Comparison of ENCODE assay signal across 8 cellular contexts in the genomic region with DNA sequence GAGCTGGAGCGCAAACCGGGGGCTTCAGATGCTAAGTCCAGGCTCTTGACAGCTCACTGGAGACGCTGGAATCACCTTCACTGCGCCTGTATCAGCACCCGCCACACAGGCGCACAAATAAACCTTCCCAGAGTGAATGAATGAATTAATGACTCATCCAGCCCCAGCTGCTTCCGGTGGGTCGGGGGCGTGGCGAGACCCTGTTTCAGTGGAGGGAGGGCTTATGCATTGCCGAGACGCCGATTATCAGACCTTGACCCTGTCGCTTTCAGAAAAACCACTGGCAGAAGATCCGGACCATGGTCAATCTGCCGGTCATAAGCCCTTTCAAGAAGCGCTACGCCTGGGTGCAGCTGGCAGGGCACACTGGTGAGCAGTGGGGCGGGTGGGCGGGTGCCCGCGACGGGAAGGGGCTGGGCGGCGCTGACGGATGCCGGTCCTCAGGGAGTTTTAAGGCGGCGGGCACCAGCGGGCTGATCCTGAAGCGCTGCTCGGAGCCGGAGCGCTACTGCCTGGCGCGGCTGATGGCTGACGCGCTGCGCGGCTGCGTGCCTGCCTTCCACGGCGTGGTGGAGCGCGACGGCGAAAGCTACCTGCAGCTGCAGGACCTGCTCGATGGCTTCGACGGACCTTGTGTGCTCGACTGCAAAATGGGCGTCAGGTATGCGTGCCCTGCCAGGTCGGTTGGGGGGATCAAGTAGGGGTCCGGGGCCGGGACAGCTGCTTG. TPM values are rescaled to one million over a fixed set of nuclear protein-coding genes. Genes with fewer than 3 reads are reported as not detected.
A peak's percentile ranks its signal among the peaks of the same experiment; 100 is the strongest.
DNase-seq lines count a peak whose midpoint lies in the region; ATAC-seq and FAIRE-seq lines count a peak whose summit lies in the region.
"Had no signal": no experiment of that assay in that cellular context is flagged by ENCODE, and none has a peak within 500 bp of the region (broad histone marks: within the 10 kb centered on the region; RNA-seq: fewer than 3 reads in every experiment).

No MANE protein-coding gene starts in this region.

- H3K4me3 Mint-ChIP-seq in activated CD8-positive, alpha-beta memory T cell treated with anti-CD3 and anti-CD28 coated beads, Interleukin-2, amount 10 ng/mL, durations not matched to agents 7 days and 5 days, result peak overlapping the region; percentile 44

- peaks cover 88% of the 10 kb centered on the region for H3K27me3 Mint-ChIP-seq in activated CD8-positive, alpha-beta memory T cell treated with anti-CD3 and anti-CD28 coated beads, Interleukin-2, amount 10 ng/mL, durations not matched to agents 7 days and 5 days

- peak; percentile 41 for ATAC-seq in HG02981 (IDR thresholded peaks at IDR 0.05; ENCODE audit: unreplicated experiment)
- peak; percentile 50 for ATAC-seq in activated CD8-positive, alpha-beta memory T cell treated with anti-CD3 and anti-CD28 coated beads, Interleukin-2, amount 10 ng/mL, durations not matched to agents 7 days and 5 days
- peak; percentile 32 to 48 for ATAC-seq in right cardiac atrium

- WGBS in right cardiac atrium, result 7% methylated on average over 56 of the region's 56 CpGs

- no peak for FAIRE-seq in urothelium cell line (lab: Jason Lieb, UNC)

- H3K4me3 ChIP-seq in right cardiac atrium (ENCODE audit: low read length), result peak overlapping the region; percentile 2
- H3K4me3 ChIP-seq: lung had no signal

- H3K9me3 Mint-ChIP-seq in activated CD8-positive, alpha-beta memory T cell treated with anti-CD3 and anti-CD28 coated beads, Interleukin-2, amount 10 ng/mL, durations not matched to agents 7 days and 5 days (ENCODE audit: low read depth), result no peaks in the 10 kb centered on the region

- CTCF ChIA-PET in activated CD8-positive, alpha-beta memory T cell treated with anti-CD3 and anti-CD28 coated beads, Interleukin-2, amount 10 ng/mL, durations not matched to agents 7 days and 5 days (lab: Charles Lee), result interaction anchor here (0.7 to 1.4 kb wide), 2 partner anchors 16 to 26 kb away, joined by 3 read pairs; no protein-coding TSS in a partner anchor

- peaks cover 20% of the 10 kb centered on the region for H3K4me1 Mint-ChIP-seq in activated CD8-positive, alpha-beta memory T cell treated with anti-CD3 and anti-CD28 coated beads, Interleukin-2, amount 10 ng/mL, durations not matched to agents 7 days and 5 days

- no peak for DNase-seq in activated CD8-positive, alpha-beta memory T cell treated with anti-CD3 and anti-CD28 coated beads, Interleukin-2, amount 10 ng/mL, durations not matched to agents 7 days and 5 days
- DNase-seq in right cardiac atrium, result peak in 1 of 3 donors; percentile 65
- peak; percentile 37 to 42 for DNase-seq in stimulated activated CD4-positive, alpha-beta T cell treated with anti-CD3 and anti-CD28 coated beads, Interleukin-4, amount 100 ng/mL, for 4 hours
- DNase-seq in globus pallidus (ENCODE audit: low spot score), result no peak
- no peak for DNase-seq in NCI-H1105 treated with DMSO at 0.1 percent for 48 hours (lab: John Stamatoyannopoulos, UW)
- no peak for DNase-seq in urothelium cell line (ENCODE audit: low spot score)

- intact Hi-C loops in right cardiac atrium (cut with DNase I), result no loop called here

- no peak overlapping the region for H3K27ac Mint-ChIP-seq in activated CD8-positive, alpha-beta memory T cell treated with anti-CD3 and anti-CD28 coated beads, Interleukin-2, amount 10 ng/mL, durations not matched to agents 7 days and 5 days

- H3K4me1 ChIP-seq in right cardiac atrium (ENCODE audit: control insufficient read depth, insufficient read depth, low read length), result peaks cover 4% of the 10 kb centered on the region

- no peak overlapping the region for H3K27ac ChIP-seq in right cardiac atrium (ENCODE audit: low read length)

- H3K36me3 Mint-ChIP-seq in activated CD8-positive, alpha-beta memory T cell treated with anti-CD3 and anti-CD28 coated beads, Interleukin-2, amount 10 ng/mL, durations not matched to agents 7 days and 5 days, result no peaks in the 10 kb centered on the region

- no peaks in the 10 kb centered on the region for H3K27me3 ChIP-seq in right cardiac atrium (ENCODE audit: control insufficient read depth, insufficient read depth)

- no peaks in the 10 kb centered on the region for H3K9me3 ChIP-seq in right cardiac atrium (ENCODE audit: control insufficient read depth, low read length)

RNA-seq across cellular contexts. Expression of a gene that starts 7.7 kb away (rescaled TPM):
- under 1 TPM in 1 of 2 experiments, not detected in 1; 0.52 TPM for total RNA-seq in activated CD8-positive, alpha-beta memory T cell treated with anti-CD3 and anti-CD28 coated beads, Interleukin-2, amount 10 ng/mL, durations not matched to agents 7 days and 5 days
- 1 to 10 TPM in 2 of 4 donors, under 1 TPM in 2; 0.36 to 1.4 (median 0.94) TPM for total RNA-seq in right cardiac atrium
- 1.6 TPM for polyA plus RNA-seq in right cardiac atrium

RNA-seq across cellular contexts. Expression of a gene that starts 12.3 kb away (rescaled TPM):
- under 1 TPM; 0.20 to 0.30 TPM for total RNA-seq in activated CD8-positive, alpha-beta memory T cell treated with anti-CD3 and anti-CD28 coated beads, Interleukin-2, amount 10 ng/mL, durations not matched to agents 7 days and 5 days
- 1 to 10 TPM in 3 of 4 donors, under 1 TPM in 1; 0.95 to 1.5 (median 1.2) TPM for total RNA-seq in right cardiac atrium
- polyA plus RNA-seq in right cardiac atrium, result 1.6 TPM

RNA-seq across cellular contexts. Expression of a gene that starts 42.7 kb away (rescaled TPM):
- total RNA-seq in activated CD8-positive, alpha-beta memory T cell treated with anti-CD3 and anti-CD28 coated beads, Interleukin-2, amount 10 ng/mL, durations not matched to agents 7 days and 5 days, result 10 to 100 TPM; 38.2 to 40.0 TPM
- total RNA-seq in right cardiac atrium, result 10 to 100 TPM; 19.2 to 25.3 (median 19.8) TPM
- polyA plus RNA-seq in right cardiac atrium, result 10.1 TPM

RNA-seq across cellular contexts. Expression of a gene that starts 57.7 kb away (rescaled TPM):
- total RNA-seq in activated CD8-positive, alpha-beta memory T cell treated with anti-CD3 and anti-CD28 coated beads, Interleukin-2, amount 10 ng/mL, durations not matched to agents 7 days and 5 days, result under 1 TPM; 0.32 to 0.66 TPM
- 10 to 100 TPM in 1 of 4 donors, 1 to 10 TPM in 3; 5.4 to 11.3 (median 7.0) TPM for total RNA-seq in right cardiac atrium
- 6.8 TPM for polyA plus RNA-seq in right cardiac atrium

Comparison
In these comparisons a context has a peak if more than half of its experiments do, and no peak if none do; other contexts are left out.
1. DNase-seq: peak in stimulated activated CD4-positive, alpha-beta T cell treated with anti-CD3 and anti-CD28 coated beads, Interleukin-4, amount 100 ng/mL, for 4 hours (2 of 2); none in activated CD8-positive, alpha-beta memory T cell treated with anti-CD3 and anti-CD28 coated beads, Interleukin-2, amount 10 ng/mL, durations not matched to agents 7 days and 5 days (single experiment), globus pallidus (single experiment), NCI-H1105 treated with DMSO at 0.1 percent for 48 hours (single experiment) and urothelium cell line (single experiment).
2. Peak in every context shown above with its lines, with median percentiles within 50 percentile points of each other: ATAC-seq.